In the genomic region with DNA sequence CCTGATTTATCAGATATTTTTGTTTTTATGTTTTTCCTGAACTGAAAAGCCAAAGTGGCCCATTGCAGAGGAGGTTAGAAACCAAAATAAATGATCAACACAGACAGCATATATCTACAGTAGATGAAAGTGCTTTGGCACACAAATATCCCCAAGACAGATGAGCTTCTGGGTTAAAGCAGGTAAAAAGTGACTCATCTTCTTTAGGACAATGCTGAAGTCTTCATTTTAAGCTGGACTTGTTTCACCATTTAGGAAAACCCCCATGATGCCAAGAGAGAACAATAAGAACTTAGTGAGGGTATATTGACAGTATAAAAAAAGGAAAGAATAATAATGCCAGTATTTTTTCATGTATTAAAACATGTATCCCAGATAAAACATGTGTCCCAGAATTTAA, we compare ENCODE assay signal across 26 cellular contexts.
"Had no signal": no experiment of that assay in that cellular context is flagged by ENCODE, and none has a peak within 500 bp of the region (broad histone marks: within the 10 kb centered on the region; RNA-seq: fewer than 3 reads in every experiment).

No MANE protein-coding gene starts in this region.

- H3K36me3 ChIP-seq: gastroesophageal sphincter, heart left ventricle, lower lobe of right lung, neural progenitor cell, prostate gland, sigmoid colon, tibial artery had no signal

- H3K4me3 Mint-ChIP-seq: effector memory CD8-positive, alpha-beta T cell; mesothelial cell of epicardium; naive B cell; natural killer cell treated with Interleukin-12 subunit alpha and Interleukin-12 subunit beta and Interleukin-15 and Interleukin-18, amount 100 ng/mL, for 72 hours; neural progenitor cell; stimulated activated memory B cell treated with anti-CD40 and anti-IgM and Interleukin-4, amounts not matched to agents 10 μg/mL and 1 μg/mL and 100 μg/mL, for 72 hours; type B pancreatic cell had no signal

- H3K9me3 Mint-ChIP-seq: neural progenitor cell, type B pancreatic cell had no signal

- H3K4me3 ChIP-seq: gastroesophageal sphincter, heart left ventricle, hepatocyte, lower lobe of right lung, mucosa of descending colon, neural progenitor cell, prostate gland, sigmoid colon, testis, tibial artery had no signal

- H3K4me1 ChIP-seq: gastroesophageal sphincter, heart left ventricle, lower lobe of right lung, neural progenitor cell, prostate gland, testis, tibial artery had no signal

- H2AFZ ChIP-seq: hepatocyte, neural progenitor cell had no signal

- H3K4me2 ChIP-seq: hepatocyte, neural progenitor cell had no signal

- H3K9ac ChIP-seq: neural progenitor cell had no signal

- H3K27me3 ChIP-seq: hepatocyte, neural progenitor cell, sigmoid colon, testis had no signal

- H3K79me2 ChIP-seq: hepatocyte had no signal

- H3K27ac Mint-ChIP-seq: effector memory CD8-positive, alpha-beta T cell; mesothelial cell of epicardium; naive B cell; natural killer cell treated with Interleukin-12 subunit alpha and Interleukin-12 subunit beta and Interleukin-15 and Interleukin-18, amount 100 ng/mL, for 72 hours; neural progenitor cell; stimulated activated memory B cell treated with anti-CD40 and anti-IgM and Interleukin-4, amounts not matched to agents 10 μg/mL and 1 μg/mL and 100 μg/mL, for 72 hours; type B pancreatic cell had no signal

- H3K36me3 Mint-ChIP-seq: mesothelial cell of epicardium; naive B cell; natural killer cell treated with Interleukin-12 subunit alpha and Interleukin-12 subunit beta and Interleukin-15 and Interleukin-18, amount 100 ng/mL, for 72 hours; neural progenitor cell; stimulated activated memory B cell treated with anti-CD40 and anti-IgM and Interleukin-4, amounts not matched to agents 10 μg/mL and 1 μg/mL and 100 μg/mL, for 72 hours; type B pancreatic cell had no signal

- H3K27ac ChIP-seq: gastroesophageal sphincter, heart left ventricle, hepatocyte, lower lobe of right lung, neural progenitor cell, prostate gland, sigmoid colon, testis, tibial artery had no signal

- H3K27me3 Mint-ChIP-seq: effector memory CD8-positive, alpha-beta T cell; stimulated activated memory B cell treated with anti-CD40 and anti-IgM and Interleukin-4, amounts not matched to agents 10 μg/mL and 1 μg/mL and 100 μg/mL, for 72 hours; type B pancreatic cell had no signal

- ATAC-seq: effector memory CD8-positive, alpha-beta T cell; esophagus mucosa; gastroesophageal sphincter; heart left ventricle; left ventricle myocardium superior; lower lobe of right lung; mucosa of descending colon; natural killer cell treated with Interleukin-12 subunit alpha and Interleukin-12 subunit beta and Interleukin-15 and Interleukin-18, amount 100 ng/mL, for 72 hours; right cardiac atrium; stimulated activated memory B cell treated with anti-CD40 and anti-IgM and Interleukin-4, amounts not matched to agents 10 μg/mL and 1 μg/mL and 100 μg/mL, for 72 hours; stimulated activated naive CD8-positive, alpha-beta T cell treated with anti-CD3 and anti-CD28 coated beads, Interleukin-15, Interleukin-2, amounts not matched to agents 100 U/mL and 50 U/mL, for 24 hours had no signal

- H3K4me1 Mint-ChIP-seq: naive B cell; neural progenitor cell; stimulated activated memory B cell treated with anti-CD40 and anti-IgM and Interleukin-4, amounts not matched to agents 10 μg/mL and 1 μg/mL and 100 μg/mL, for 72 hours had no signal

- DNase-seq: cortex of kidney; effector memory CD8-positive, alpha-beta T cell; foreskin fibroblast; heart left ventricle; left ventricle myocardium superior; lower lobe of right lung; mesenchymal stem cell; mucosa of descending colon; naive B cell; right cardiac atrium; sigmoid colon; stimulated activated CD4-positive, alpha-beta T cell treated with anti-CD3 and anti-CD28 coated beads, Interleukin-2, amount 100 ng/mL, for 24 hours; stimulated activated CD4-positive, alpha-beta T cell treated with anti-CD3 and anti-CD28 coated beads, Interleukin-4, amount 100 ng/mL, for 24 hours; stimulated activated naive CD8-positive, alpha-beta T cell treated with anti-CD3 and anti-CD28 coated beads, Interleukin-15, Interleukin-2, amounts not matched to agents 100 U/mL and 50 U/mL, for 24 hours; substantia nigra; testis; tibial artery had no signal

- H3K9me3 ChIP-seq: gastroesophageal sphincter, lower lobe of right lung, mucosa of descending colon, prostate gland, sigmoid colon, testis, tibial artery had no signal
